ENCODE assay signal across 27 cellular contexts in the genomic region with DNA sequence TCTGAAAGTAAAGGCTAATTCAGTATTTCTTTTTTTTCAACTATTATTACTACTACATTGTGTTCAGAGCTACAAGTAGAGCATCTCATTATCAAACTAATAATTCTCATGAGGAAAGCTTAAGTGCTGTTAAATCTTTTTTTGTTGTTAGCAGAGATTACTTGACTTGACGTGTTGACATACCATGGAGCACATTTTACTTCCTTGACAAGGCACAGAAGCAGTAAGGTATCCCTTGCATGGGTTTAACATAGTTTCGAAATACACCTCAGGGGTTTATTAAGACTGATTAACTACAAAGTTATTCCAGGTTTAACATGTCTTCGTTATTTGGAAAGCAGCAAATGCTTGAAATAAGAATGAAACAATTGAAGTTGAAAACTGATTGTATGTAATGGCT.
"Had no signal": no experiment of that assay in that cellular context is flagged by ENCODE, and none has a peak within 500 bp of the region (broad histone marks: within the 10 kb centered on the region; RNA-seq: fewer than 3 reads in every experiment).

No MANE protein-coding gene starts in this region.

- H3K4me3 Mint-ChIP-seq: activated naive CD4-positive, alpha-beta T cell treated with anti-CD3 and anti-CD28 coated beads, Interleukin-2, amount 10 ng/mL, durations not matched to agents 7 days and 5 days; activated naive CD8-positive, alpha-beta T cell treated with anti-CD3 and anti-CD28 coated beads, Interleukin-2, amount 10 ng/mL, durations not matched to agents 7 days and 5 days; natural killer cell; neural progenitor cell; stimulated activated naive B cell treated with anti-CD40 and anti-IgM and Interleukin-4, amounts not matched to agents 10 μg/mL and 1 μg/mL and 100 μg/mL, for 72 hours; type B pancreatic cell had no signal

- H3K36me3 ChIP-seq: uterus had no signal

- ATAC-seq: heart right ventricle; left lung; lower lobe of right lung; natural killer cell; right cardiac atrium; stimulated activated naive B cell treated with anti-CD40 and anti-IgM and Interleukin-4, amounts not matched to agents 10 μg/mL and 1 μg/mL and 100 μg/mL, for 72 hours had no signal

- H3K9me3 Mint-ChIP-seq: activated naive CD4-positive, alpha-beta T cell treated with anti-CD3 and anti-CD28 coated beads, Interleukin-2, amount 10 ng/mL, durations not matched to agents 7 days and 5 days; activated naive CD8-positive, alpha-beta T cell treated with anti-CD3 and anti-CD28 coated beads, Interleukin-2, amount 10 ng/mL, durations not matched to agents 7 days and 5 days; natural killer cell; neural progenitor cell; stimulated activated naive B cell treated with anti-CD40 and anti-IgM and Interleukin-4, amounts not matched to agents 10 μg/mL and 1 μg/mL and 100 μg/mL, for 72 hours; type B pancreatic cell had no signal

- FAIRE-seq: colon, endometrium had no signal

- H3K4me1 ChIP-seq: heart right ventricle, left lung, lower lobe of right lung, neural progenitor cell, uterus had no signal

- H3K9me3 ChIP-seq: heart right ventricle, left lung, lower lobe of right lung, uterus had no signal

- DNase-seq: activated CD4-positive, alpha-beta T cell treated with anti-CD3 and anti-CD28 coated beads for 48 hours; activated CD4-positive, alpha-beta T cell treated with anti-CD3 and anti-CD28 coated beads, Interleukin-2, amount 50 U/mL, for 48 hours; activated CD8-positive, alpha-beta memory T cell treated with anti-CD3 and anti-CD28 coated beads for 24 hours; activated gamma-delta T cell; activated naive CD4-positive, alpha-beta T cell treated with anti-CD3 and anti-CD28 coated beads, Interleukin-2, amount 10 ng/mL, durations not matched to agents 7 days and 5 days; activated naive CD8-positive, alpha-beta T cell treated with anti-CD3 and anti-CD28 coated beads, Interleukin-2, amount 10 ng/mL, durations not matched to agents 7 days and 5 days; amniotic stem cell; dermis blood vessel endothelial cell; effector CD8-positive, alpha-beta T cell; erythroblast; foreskin fibroblast; heart right ventricle; left lung; lower lobe of right lung; mesendoderm; natural killer cell; occipital lobe; right cardiac atrium; stimulated activated CD4-positive, alpha-beta T cell treated with anti-CD3 and anti-CD28 coated beads, Interleukin-15, amount 100 ng/mL, for 24 hours; stimulated activated CD4-positive, alpha-beta T cell treated with anti-CD3 and anti-CD28 coated beads, Interleukin-2, amount 100 ng/mL, for 24 hours; stimulated activated naive B cell treated with anti-CD40 and anti-IgM and Interleukin-4, amounts not matched to agents 10 μg/mL and 1 μg/mL and 100 μg/mL, for 72 hours; uterus had no signal

- H3K4me1 Mint-ChIP-seq: neural progenitor cell had no signal

- H3K27ac Mint-ChIP-seq: activated naive CD4-positive, alpha-beta T cell treated with anti-CD3 and anti-CD28 coated beads, Interleukin-2, amount 10 ng/mL, durations not matched to agents 7 days and 5 days; activated naive CD8-positive, alpha-beta T cell treated with anti-CD3 and anti-CD28 coated beads, Interleukin-2, amount 10 ng/mL, durations not matched to agents 7 days and 5 days; natural killer cell; neural progenitor cell; stimulated activated naive B cell treated with anti-CD40 and anti-IgM and Interleukin-4, amounts not matched to agents 10 μg/mL and 1 μg/mL and 100 μg/mL, for 72 hours; type B pancreatic cell had no signal

- H3K27ac ChIP-seq: heart right ventricle, left lung, lower lobe of right lung, neural progenitor cell, uterus, VCaP had no signal

- H3K4me2 ChIP-seq: neural progenitor cell had no signal

- H3K27me3 ChIP-seq: heart right ventricle, left lung, neural progenitor cell, uterus had no signal

- H3K27me3 Mint-ChIP-seq: activated naive CD4-positive, alpha-beta T cell treated with anti-CD3 and anti-CD28 coated beads, Interleukin-2, amount 10 ng/mL, durations not matched to agents 7 days and 5 days; activated naive CD8-positive, alpha-beta T cell treated with anti-CD3 and anti-CD28 coated beads, Interleukin-2, amount 10 ng/mL, durations not matched to agents 7 days and 5 days; stimulated activated naive B cell treated with anti-CD40 and anti-IgM and Interleukin-4, amounts not matched to agents 10 μg/mL and 1 μg/mL and 100 μg/mL, for 72 hours; type B pancreatic cell had no signal

- H3K4me3 ChIP-seq: heart right ventricle, left lung, lower lobe of right lung, neural progenitor cell, uterus had no signal
